Comparison of ENCODE assay signal across 8 cellular contexts in the genomic region with DNA sequence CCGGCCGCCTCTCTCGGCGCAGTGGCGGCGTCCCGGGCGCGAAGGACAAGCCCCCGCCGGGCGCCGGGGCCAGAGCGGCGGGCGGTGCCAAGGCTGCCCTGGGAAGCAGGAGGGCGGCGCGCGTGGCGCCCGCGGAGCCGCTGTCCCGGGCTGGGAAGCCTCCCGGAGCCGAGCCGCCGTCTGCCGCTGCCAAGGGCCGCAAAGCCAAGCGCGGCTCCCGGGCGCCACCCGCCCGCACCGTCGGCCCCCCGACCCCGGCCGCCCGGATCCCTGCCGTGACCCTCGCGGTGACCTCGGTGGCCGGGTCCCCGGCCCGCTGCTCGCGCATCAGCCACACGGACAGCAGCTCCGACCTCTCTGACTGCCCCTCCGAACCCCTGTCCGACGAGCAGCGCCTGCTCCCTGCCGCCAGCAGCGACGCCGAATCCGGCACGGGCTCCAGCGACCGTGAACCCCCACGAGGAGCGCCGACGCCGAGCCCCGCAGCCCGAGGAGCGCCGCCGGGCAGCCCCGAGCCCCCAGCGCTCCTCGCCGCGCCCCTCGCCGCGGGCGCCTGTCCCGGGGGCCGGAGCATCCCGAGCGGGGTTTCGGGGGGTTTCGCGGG. TPM values are rescaled to one million over a fixed set of nuclear protein-coding genes. Genes with fewer than 3 reads are reported as not detected.
DNase-seq lines count a peak whose midpoint lies in the region; ATAC-seq, FAIRE-seq and TF ChIP-seq lines count a peak whose summit lies in the region.

No MANE protein-coding gene starts in this region.

- H3K4me1 Mint-ChIP-seq in natural killer cell, result peaks cover 15 to 19% of the 10 kb centered on the region in 2 donors

- H3K9ac ChIP-seq in endothelial cell of umbilical vein (replicated peaks; ENCODE audit: extremely low read depth, insufficient read depth, low read length), result peak overlapping the region; percentile 90

- H3K27me3 ChIP-seq in Peyer's patch (peaks cover 0 to 6% of the 10 kb centered on the region in 2 donors), endothelial cell of umbilical vein (ENCODE audit: control insufficient read depth in 2 of 2, insufficient read depth in 2 of 2, low read length in 2 of 2) (no peaks in the 10 kb centered on the region)

- H3K27ac ChIP-seq in Peyer's patch, result peak overlapping the region in 3 of 4 donors; percentile 77 to 81 (median 77)
- H3K27ac ChIP-seq in endothelial cell of umbilical vein (ENCODE audit: insufficient read depth, low read depth, low read length), result peak overlapping the region; percentile 70

- H3K27ac Mint-ChIP-seq in natural killer cell, result no peak overlapping the region

- POLR2A ChIA-PET in endothelial cell of umbilical vein (lab: Charles Lee), result no interaction called here

- peaks cover 0 to 27% (median 6%) of the 10 kb centered on the region in 4 donors for H3K4me1 ChIP-seq in Peyer's patch
- H3K4me1 ChIP-seq in endothelial cell of umbilical vein (ENCODE audit: control insufficient read depth, extremely low read depth, insufficient read depth, low read length), result peaks cover 17% of the 10 kb centered on the region

- dilution Hi-C loops in endothelial cell of umbilical vein (cut with MboI; ENCODE audit: extremely low pct_ligation_motif_present, low sequenced_read_pairs), result no loop called here

- intact Hi-C loops in endothelial cell of umbilical vein (cut with micrococcal nuclease), result loop anchor here (1.0 to 10.0 kb wide), 6 partner anchors 41 to 699 kb away; a partner anchor contains a TSS
- intact Hi-C loops in natural killer cell (cut with micrococcal nuclease), result loop anchor here (10.0 kb wide), 1 partner anchor 629 kb away; a partner anchor contains a TSS

- H3K4me3 Mint-ChIP-seq in natural killer cell, result peak overlapping the region; percentile 76

- H4K20me1 ChIP-seq in endothelial cell of umbilical vein (replicated peaks; ENCODE audit: control insufficient read depth, extremely low read depth, insufficient read depth, low read length), result no peaks in the 10 kb centered on the region

- peak overlapping the region; percentile 30 for H2AFZ ChIP-seq in endothelial cell of umbilical vein (ENCODE audit: low read depth, low read length)

- peaks cover 45% of the 10 kb centered on the region for H3K79me2 ChIP-seq in endothelial cell of umbilical vein (ENCODE audit: control insufficient read depth, insufficient read depth, low read length)

- FAIRE-seq in endothelial cell of umbilical vein (lab: Jason Lieb, UNC), result no peak

- peak overlapping the region; percentile 93 for H3K4me2 ChIP-seq in endothelial cell of umbilical vein (ENCODE audit: insufficient read depth, low read length)

- peak; percentile 1 for ATAC-seq in GM19455 (IDR thresholded peaks at IDR 0.05; ENCODE audit: unreplicated experiment)
- ATAC-seq in natural killer cell, result no peak
- no peak for ATAC-seq in GM18907 (IDR thresholded peaks at IDR 0.05; ENCODE audit: unreplicated experiment)

- H3K4me3 ChIP-seq in AG09309 (ENCODE audit: control insufficient read depth, low read depth, low read length) (peak overlapping the region; percentile 73), Peyer's patch (peak overlapping the region; percentile 49 to 75 (median 73)), endothelial cell of umbilical vein (replicated peaks in 1 of 3; ENCODE audit: insufficient read depth in 1 of 3, low read depth in 1 of 3, low read length in 3 of 3) (peak overlapping the region; percentile 79 to 98 (median 89))

- BruUV-seq in endothelial cell of umbilical vein (replicated peaks; lab: Mats Ljungman, UMichigan), result no TSS peak

- H3K9me1 ChIP-seq in endothelial cell of umbilical vein (replicated peaks; ENCODE audit: control insufficient read depth, extremely low read depth, insufficient read depth, low read length), result no peaks in the 10 kb centered on the region

- H3K36me3 ChIP-seq in Peyer's patch, result no peaks in the 10 kb centered on the region
- no peaks in the 10 kb centered on the region for H3K36me3 ChIP-seq in endothelial cell of umbilical vein (ENCODE audit: control insufficient read depth in 2 of 2, extremely low read depth in 1 of 2, insufficient read depth in 2 of 2, low read length in 2 of 2)

- TF ChIP-seq POLR2A in Peyer's patch (IDR thresholded peaks at IDR 0.05), result no peak
- TF ChIP-seq POLR2A in endothelial cell of umbilical vein (IDR thresholded peaks at IDR 0.05; ENCODE audit: low read depth, low read length), result no peak

- no peaks in the 10 kb centered on the region for H3K9me3 Mint-ChIP-seq in natural killer cell

- H3K9me3 ChIP-seq in Peyer's patch, result no peaks in the 10 kb centered on the region
- H3K9me3 ChIP-seq in endothelial cell of umbilical vein (replicated peaks; ENCODE audit: control insufficient read depth, insufficient read depth, low read length), result no peaks in the 10 kb centered on the region

- DNase-seq in AG09309 (ENCODE audit: low read depth) (no peak), Peyer's patch (peak in 1 of 3 donors; percentile 56), endothelial cell of umbilical vein (ENCODE audit: low read depth, low spot score) (peak; percentile 20), natural killer cell (peak; percentile 19), NCI-H1436 treated with DMSO at 0.1 percent for 48 hours (lab: John Stamatoyannopoulos, UW) (no peak), pons (ENCODE audit: low spot score) (no peak)

- TF ChIP-seq CTCF in AG09309 (IDR thresholded peaks at IDR 0.05; ENCODE audit: control insufficient read depth, insufficient read depth, low read depth, low read length, missing control alignments) (no peak), Peyer's patch (IDR thresholded peaks at IDR 0.05) (no peak), endothelial cell of umbilical vein (IDR thresholded peaks at IDR 0.05; ENCODE audit: extremely low read depth in 1 of 2, insufficient read depth in 1 of 2, low read depth in 1 of 2, low read length in 2 of 2) (no peak), natural killer cell (IDR thresholded peaks at IDR 0.05) (no peak)

- peaks cover 50% of the 10 kb centered on the region in 2 donors for H3K27me3 Mint-ChIP-seq in natural killer cell (ENCODE audit: low read depth in 2 of 2)

- CTCF ChIA-PET in endothelial cell of umbilical vein (lab: Charles Lee), result interaction anchor here (1.1 to 4.0 kb wide), 7 partner anchors 36 to 108 kb away, joined by 3 to 21 read pairs (median 8); no protein-coding TSS in a partner anchor

- H3K36me3 Mint-ChIP-seq in natural killer cell, result no peaks in the 10 kb centered on the region

TF ChIP-seq in endothelial cell of umbilical vein, 7 proteins besides CTCF, POLR2A, EP300 and RAD21:
- TF ChIP-seq POLR2AphosphoS5 (IDR thresholded peaks at IDR 0.05; ENCODE audit: insufficient read depth, low read depth, low read length) (no peak), EZH2 (IDR thresholded peaks at IDR 0.05; ENCODE audit: borderline replicate concordance, low read depth, low read length, severe bottlenecking) (no peak), JUN (IDR thresholded peaks at IDR 0.05; ENCODE audit: borderline replicate concordance, insufficient read depth, insufficient read length, low read depth) (no peak), FOS (IDR thresholded peaks at IDR 0.05; ENCODE audit: borderline replicate concordance, insufficient read depth, low read length) (no peak), MYC (IDR thresholded peaks at IDR 0.05; ENCODE audit: low read depth, low read length) (no peak), GATA2 (IDR thresholded peaks at IDR 0.05; ENCODE audit: insufficient read depth, insufficient read length, low read depth, low read length) (no peak)
- TF ChIP-seq, protein P1, sequence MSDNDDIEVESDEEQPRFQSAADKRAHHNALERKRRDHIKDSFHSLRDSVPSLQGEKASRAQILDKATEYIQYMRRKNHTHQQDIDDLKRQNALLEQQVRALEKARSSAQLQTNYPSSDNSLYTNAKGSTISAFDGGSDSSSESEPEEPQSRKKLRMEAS (IDR thresholded peaks at IDR 0.05; ENCODE audit: insufficient read depth, insufficient read length), result no peak

RNA-seq across cellular contexts. Expression of a gene that starts 0.7 kb away (rescaled TPM):
- 10 to 100 TPM in 1 of 4 donors, 1 to 10 TPM in 3; 4.2 to 27.2 (median 6.3) TPM for total RNA-seq in Peyer's patch
- 36.7 and 75.7 TPM in 2 replicates for total RNA-seq in endothelial cell of umbilical vein
- polyA plus RNA-seq in endothelial cell of umbilical vein, result 11.9 and 14.0 TPM in 2 replicates
- 9.9 and 12.7 TPM in 2 replicates for polyA plus RNA-seq in endothelial cell of umbilical vein (2011; cell fraction: cytosol; rRNA removed)
- polyA plus RNA-seq in endothelial cell of umbilical vein (2011; cell fraction: nucleus; rRNA removed), result 75.8 and 89.8 TPM in 2 replicates
- 41.8 and 46.2 TPM in 2 replicates for polyA plus RNA-seq in endothelial cell of umbilical vein (2012)
- 29.2 and 36.3 TPM in 2 replicates for polyA minus RNA-seq in endothelial cell of umbilical vein
- polyA minus RNA-seq in endothelial cell of umbilical vein (2011; cell fraction: cytosol; rRNA and poly(A)+ RNA removed), result 14.4 TPM
- polyA minus RNA-seq in endothelial cell of umbilical vein (2011; cell fraction: nucleus; rRNA and poly(A)+ RNA removed), result 68.5 and 70.3 TPM in 2 replicates
- 1 to 10 TPM in 1 of 3 donors, under 1 TPM in 2; 0.38 to 1.5 (median 0.43) TPM for total RNA-seq in natural killer cell

Comparison
In these comparisons a context has a peak if more than half of its experiments do, and no peak if none do; other contexts are left out.
1. DNase-seq: peak in endothelial cell of umbilical vein (single experiment) and natural killer cell (single experiment); none in AG09309 (single experiment), NCI-H1436 treated with DMSO at 0.1 percent for 48 hours (single experiment) and pons (single experiment).
2. Peak in every context shown above with its lines, with median percentiles within 50 percentile points of each other: H3K4me3 ChIP-seq.